Comparison of ENCODE assay signal across 8 cellular contexts in the genomic region with DNA sequence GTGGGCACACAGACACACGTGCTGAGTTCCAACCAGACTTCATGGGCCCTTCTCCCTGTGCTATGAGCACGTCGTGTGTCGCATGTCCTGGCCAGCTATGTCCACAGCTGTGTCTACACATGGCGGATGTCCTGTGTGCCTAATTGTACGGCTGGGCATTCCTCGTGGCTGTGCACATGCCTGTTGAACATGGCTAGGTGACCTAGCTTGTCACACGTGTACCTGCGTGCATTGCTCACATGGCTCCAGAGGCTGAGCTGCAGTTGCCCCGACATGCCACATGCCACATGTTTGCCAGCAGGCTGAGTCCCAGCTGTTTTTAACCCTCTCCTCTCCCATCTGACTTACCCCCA. TPM values are rescaled to one million over a fixed set of nuclear protein-coding genes. Genes with fewer than 3 reads are reported as not detected.
DNase-seq lines count a peak whose midpoint lies in the region; ATAC-seq and TF ChIP-seq lines count a peak whose summit lies in the region.

No MANE protein-coding gene starts in this region.

- H3K27ac ChIP-seq in WERI-Rb-1 = peak overlapping the region; percentile 73
- H3K27ac ChIP-seq in iPS-18a (ENCODE audit: low read length) = no peak overlapping the region
- peak overlapping the region in 7 of 8 donors; percentile 46 to 90 (median 88) for H3K27ac ChIP-seq in spleen

- peak overlapping the region; percentile 77 for H3K27ac Mint-ChIP-seq in T-helper 2 cell treated with Interferon-gamma antibody and Interleukin-4, amounts not matched to agents 5 μg/mL and 100 μg/mL, for 36 hours

- no peak overlapping the region for H3K9ac ChIP-seq in iPS-18a (ENCODE audit: low read length)

- peaks cover 2% of the 10 kb centered on the region for H3K27me3 Mint-ChIP-seq in T-helper 2 cell treated with Interferon-gamma antibody and Interleukin-4, amounts not matched to agents 5 μg/mL and 100 μg/mL, for 36 hours (ENCODE audit: low read depth)

- H3K27me3 ChIP-seq in WERI-Rb-1 (ENCODE audit: insufficient read depth, low read depth, severe bottlenecking) = no peaks in the 10 kb centered on the region
- H3K27me3 ChIP-seq in iPS-18a (ENCODE audit: control insufficient read depth, insufficient read depth, low read length) = peaks cover 25% of the 10 kb centered on the region
- peaks cover 0 to 24% (median 0%) of the 10 kb centered on the region in 7 donors for H3K27me3 ChIP-seq in spleen (replicated peaks in 1 of 7)

- H3K36me3 ChIP-seq in WERI-Rb-1 = peaks cover 4% of the 10 kb centered on the region; the same call in 1 of the 2 replicates
- H3K36me3 ChIP-seq in iPS-18a (ENCODE audit: control insufficient read depth, low read depth, low read length) = no peaks in the 10 kb centered on the region
- peaks cover 0 to 9% (median 1%) of the 10 kb centered on the region in 6 donors for H3K36me3 ChIP-seq in spleen

- H3K9me3 Mint-ChIP-seq in T-helper 2 cell treated with Interferon-gamma antibody and Interleukin-4, amounts not matched to agents 5 μg/mL and 100 μg/mL, for 36 hours = no peaks in the 10 kb centered on the region

- peaks cover 20% of the 10 kb centered on the region for H3K4me1 ChIP-seq in iPS-18a (ENCODE audit: control insufficient read depth, low read depth, low read length)
- H3K4me1 ChIP-seq in spleen = peaks cover 19 to 72% (median 56%) of the 10 kb centered on the region in 6 donors

- H3K4me3 ChIP-seq in WERI-Rb-1 (ENCODE audit: low read depth, low read length) = peak overlapping the region; percentile 47
- H3K4me3 ChIP-seq in iPS-18a (ENCODE audit: low read length) = peak overlapping the region; percentile 40
- peak overlapping the region in 4 of 8 donors; percentile 56 to 76 (median 60) for H3K4me3 ChIP-seq in spleen

- no peak for DNase-seq in T-helper 2 cell treated with Interferon-gamma antibody and Interleukin-4, amounts not matched to agents 5 μg/mL and 100 μg/mL, for 36 hours (ENCODE audit: low spot score)
- DNase-seq in T-helper 2 cell (no peak), WERI-Rb-1 (no peak), spleen (no peak), NCI-H82 (lab: John Stamatoyannopoulos, UW) (no peak), SIG-M5 treated with dmso at 0.1 percent for 504 hours (lab: John Stamatoyannopoulos, UW; ENCODE audit: unreplicated experiment) (no peak)

- no peak for TF ChIP-seq POLR2A in spleen (IDR thresholded peaks at IDR 0.05)

- no peak for ATAC-seq in HG03432 (IDR thresholded peaks at IDR 0.05; ENCODE audit: unreplicated experiment)

- peaks cover 44% of the 10 kb centered on the region for H3K4me1 Mint-ChIP-seq in T-helper 2 cell treated with Interferon-gamma antibody and Interleukin-4, amounts not matched to agents 5 μg/mL and 100 μg/mL, for 36 hours (ENCODE audit: low read depth)

- H3K4me3 Mint-ChIP-seq in T-helper 2 cell treated with Interferon-gamma antibody and Interleukin-4, amounts not matched to agents 5 μg/mL and 100 μg/mL, for 36 hours = peak overlapping the region; percentile 84

- WGBS in spleen, 5 donors = 61 to 74% (median 64%) methylated on average over 6 to 10 of the region's 10 CpGs

- intact Hi-C loops in spleen (cut with DNase I; ENCODE audit: low total_unique reads) = no loop called here

- no peak for TF ChIP-seq CTCF in WERI-Rb-1 (IDR thresholded peaks at IDR 0.05; ENCODE audit: low read depth, low read length)
- no peak for TF ChIP-seq CTCF in spleen (IDR thresholded peaks at IDR 0.05 in 8 of 11, conservative IDR thresholded peaks at IDR 0.05 in 3 of 11)

- peaks cover 16% of the 10 kb centered on the region for H3K36me3 Mint-ChIP-seq in T-helper 2 cell treated with Interferon-gamma antibody and Interleukin-4, amounts not matched to agents 5 μg/mL and 100 μg/mL, for 36 hours (ENCODE audit: low read depth)

- H3K9me3 ChIP-seq in WERI-Rb-1 (ENCODE audit: severe bottlenecking) (no peaks in the 10 kb centered on the region), iPS-18a (ENCODE audit: control insufficient read depth, low read depth, low read length) (no peaks in the 10 kb centered on the region), spleen (no peaks in the 10 kb centered on the region)

RNA-seq across cellular contexts. Expression of a gene that starts 0.7 kb away (rescaled TPM):
- total RNA-seq in spleen = 100 to 1,000 TPM in 5 of 7 donors, 10 to 100 TPM in 2; 44.2 to 251 (median 126) TPM
- 10 to 100 TPM in 1 of 3 donors, 1 to 10 TPM in 2; 5.0 to 51.4 (median 5.7) TPM for polyA plus RNA-seq in spleen

RNA-seq across cellular contexts. Expression of a gene that starts 25.6 kb away (rescaled TPM):
- 10 to 100 TPM; 20.7 to 48.1 (median 28.4) TPM for total RNA-seq in spleen
- 10 to 100 TPM; 20.0 to 28.4 (median 24.6) TPM for polyA plus RNA-seq in spleen

RNA-seq across cellular contexts. Expression of a gene that starts 45.8 kb away (rescaled TPM):
- 1 to 10 TPM in 5 of 7 donors, under 1 TPM in 2; 0.64 to 3.2 (median 2.0) TPM for total RNA-seq in spleen
- polyA plus RNA-seq in spleen = 1 to 10 TPM in 1 of 3 donors, under 1 TPM in 2; 0.26 to 2.6 (median 0.35) TPM
